7 cellular contexts compared by ENCODE assay signal in genomic region chr21:41777934-41778815, GRCh38. TPM values are rescaled to one million over a fixed set of nuclear protein-coding genes. Genes with fewer than 3 reads are reported as not detected.
DNase-seq lines count a peak whose midpoint lies in the region; ATAC-seq and TF ChIP-seq lines count a peak whose summit lies in the region.

No MANE protein-coding gene starts in this region.

- no peaks in the 10 kb centered on the region for H3K36me3 ChIP-seq in esophagus muscularis mucosa
- H3K36me3 ChIP-seq in mucosa of descending colon (ENCODE audit: low read depth) = no peaks in the 10 kb centered on the region

- DNase-seq in DMS79 treated with DMSO at 0.1 percent for 48 hours (lab: John Stamatoyannopoulos, UW) (peak; percentile 92), HT-29 (ENCODE audit: low spot score) (peak; percentile 82), RKO (ENCODE audit: low spot score) (peak; percentile 77), esophagus muscularis mucosa (ENCODE audit: extremely low spot score) (peak; percentile 97), mucosa of descending colon (peak in 2 of 3 donors; percentile 92 to 96), GF-D8 (lab: John Stamatoyannopoulos, UW) (no peak)

- ATAC-seq in mucosa of descending colon = peak; percentile 77
- no peak for ATAC-seq in GM18858 (IDR thresholded peaks at IDR 0.05; ENCODE audit: unreplicated experiment)

- peaks cover 0 to 87% (median 20%) of the 10 kb centered on the region in 4 donors for H3K27me3 ChIP-seq in esophagus muscularis mucosa

- no peak for TF ChIP-seq EP300 in esophagus muscularis mucosa (IDR thresholded peaks at IDR 0.05)

- 25% methylated on average over 38 of the region's 45 CpGs for WGBS in esophagus muscularis mucosa

- intact Hi-C loops in esophagus muscularis mucosa (cut with DNase I) (loop anchor here (5.0 kb wide), 1 partner anchor 39 kb away; no protein-coding TSS in a partner anchor), mucosa of descending colon (cut with DNase I, micrococcal nuclease) (loop anchor here in 1 of 2 donors (5.0 to 10.0 kb wide), 2 partner anchors 143 to 166 kb away; no protein-coding TSS in a partner anchor)

- H3K27ac ChIP-seq in esophagus muscularis mucosa (replicated peaks in 1 of 4) = no peak overlapping the region

- H3K9me3 ChIP-seq in esophagus muscularis mucosa = no peaks in the 10 kb centered on the region
- no peaks in the 10 kb centered on the region for H3K9me3 ChIP-seq in mucosa of descending colon

- peak; percentile 90 to 99 (median 90) for TF ChIP-seq CTCF in esophagus muscularis mucosa (IDR thresholded peaks at IDR 0.05)
- peak; percentile 94 for TF ChIP-seq CTCF in mucosa of descending colon (IDR thresholded peaks at IDR 0.05)

- H3K4me1 ChIP-seq in esophagus muscularis mucosa (peaks cover 8 to 15% (median 11%) of the 10 kb centered on the region in 4 donors), mucosa of descending colon (ENCODE audit: low read depth) (peaks cover 10% of the 10 kb centered on the region)

- no peak for TF ChIP-seq POLR2A in esophagus muscularis mucosa (IDR thresholded peaks at IDR 0.05; ENCODE audit: low read depth)

- H3K4me3 ChIP-seq in esophagus muscularis mucosa (peak overlapping the region in 1 of 4 donors; percentile 0), mucosa of descending colon (no peak overlapping the region)

RNA-seq across cellular contexts. Expression of gene RIPK4, which starts 11.3 kb away (rescaled TPM):
- total RNA-seq in HT-29 (2014; rRNA removed; shearing (Covaris generic)) = 54.3 and 60.9 TPM in 2 replicates
- 1 to 10 TPM in 2 of 4 donors, under 1 TPM in 2; 0.91 to 1.7 (median 1.1) TPM for total RNA-seq in esophagus muscularis mucosa
- total RNA-seq in mucosa of descending colon = 10 to 100 TPM in 2 of 3 donors, 1 to 10 TPM in 1; 5.1 to 14.8 (median 10.2) TPM
